Comparison of ENCODE assay signal across 1 cellular context in genomic region chr22:39098576-39098975, GRCh38.
TF ChIP-seq lines count a peak whose summit lies in the region.

No MANE protein-coding gene starts in this region.

TF ChIP-seq in GM12878, 131 proteins besides CTCF, POLR2A, EP300 and RAD21:
- peak; percentile 8; the same call in 1 of the 2 replicates for TF ChIP-seq DPF2 (IDR thresholded peaks at IDR 0.05)
- no peak for TF ChIP-seq CEBPB (IDR thresholded peaks at IDR 0.05; ENCODE audit: borderline replicate concordance in 1 of 2, low read depth in 2 of 2, low read length in 2 of 2)
- no peak for TF ChIP-seq ZBTB33 (IDR thresholded peaks at IDR 0.05)
- TF ChIP-seq FOXM1 (IDR thresholded peaks at IDR 0.05; ENCODE audit: low read depth, low read length) = no peak
- no peak for TF ChIP-seq BMI1 (IDR thresholded peaks at IDR 0.05; ENCODE audit: borderline replicate concordance)
- TF ChIP-seq TCF7 (IDR thresholded peaks at IDR 0.05; ENCODE audit: borderline replicate concordance) = no peak
- TF ChIP-seq IRF5 (IDR thresholded peaks at IDR 0.05; ENCODE audit: borderline replicate concordance) = no peak
- TF ChIP-seq SUZ12 (IDR thresholded peaks at IDR 0.05; ENCODE audit: unreplicated experiment) = no peak
- peak in 1 of 2 experiments; percentile 22; a peak in 1 of 4 replicates for TF ChIP-seq BHLHE40 (IDR thresholded peaks at IDR 0.05; ENCODE audit: borderline replicate concordance in 1 of 2, low read depth in 2 of 2, low read length in 1 of 2)
- TF ChIP-seq RAD51 (IDR thresholded peaks at IDR 0.05) = no peak
- no peak for TF ChIP-seq BRCA1 (IDR thresholded peaks at IDR 0.05; ENCODE audit: low read depth, low read length)
- peak; percentile 58; the same call in 1 of the 2 replicates for TF ChIP-seq NR2F1 (conservative IDR thresholded peaks at IDR 0.05)
- no peak for TF ChIP-seq MYC (IDR thresholded peaks at IDR 0.05; ENCODE audit: insufficient read depth, insufficient read length, insufficient replicate concordance, low read length, severe bottlenecking)
- no peak for TF ChIP-seq RELA (IDR thresholded peaks at IDR 0.05; ENCODE audit: borderline replicate concordance, partially characterized antibody)
- no peak for TF ChIP-seq TCF12 (IDR thresholded peaks at IDR 0.05; ENCODE audit: low read depth, low read length)
- TF ChIP-seq TAF1 (IDR thresholded peaks at IDR 0.05; ENCODE audit: borderline replicate concordance, low read depth, low read length) = no peak
- no peak for TF ChIP-seq CREB1 (IDR thresholded peaks at IDR 0.05; ENCODE audit: low read depth)
- TF ChIP-seq USF1 (IDR thresholded peaks at IDR 0.05; ENCODE audit: borderline replicate concordance, extremely low read length, insufficient read depth, low read depth, low read length) = no peak
- peak; percentile 41; the same call in 1 of the 2 replicates for TF ChIP-seq SPI1 (IDR thresholded peaks at IDR 0.05; ENCODE audit: borderline replicate concordance, insufficient read depth, low read depth, low read length)
- 0 out of 2 replicates have a peak, but pooled peaks have one; percentile 5 for TF ChIP-seq ZBED1 (IDR thresholded peaks at IDR 0.05; ENCODE audit: borderline replicate concordance)
- no peak for TF ChIP-seq SRF (IDR thresholded peaks at IDR 0.05; ENCODE audit: low read depth in 2 of 2, low read length in 2 of 2)
- TF ChIP-seq EZH2 (IDR thresholded peaks at IDR 0.05; ENCODE audit: borderline replicate concordance, control insufficient read depth, low read depth, low read length) = no peak
- peak; percentile 55 to 69; a peak in 3 of 4 replicates for TF ChIP-seq IKZF2 (IDR thresholded peaks at IDR 0.05)
- no peak for TF ChIP-seq SREBF1 (IDR thresholded peaks at IDR 0.05; ENCODE audit: low read length)
- no peak for TF ChIP-seq HSF1 (IDR thresholded peaks at IDR 0.05; ENCODE audit: low read depth, low read length)
- TF ChIP-seq HDGF (IDR thresholded peaks at IDR 0.05) = no peak
- peak; percentile 71; the same call in 1 of the 2 replicates for TF ChIP-seq PKNOX1 (IDR thresholded peaks at IDR 0.05)
- TF ChIP-seq JUND (IDR thresholded peaks at IDR 0.05; ENCODE audit: low read depth, low read length) = no peak
- TF ChIP-seq BCL11A (IDR thresholded peaks at IDR 0.05; ENCODE audit: low read depth, low read length) = no peak
- peak; percentile 64 for TF ChIP-seq EED (IDR thresholded peaks at IDR 0.05; ENCODE audit: low read depth)
- TF ChIP-seq SREBF2 (IDR thresholded peaks at IDR 0.05; ENCODE audit: low read length) = no peak
- peak; percentile 50 for TF ChIP-seq IKZF1 (conservative IDR thresholded peaks at IDR 0.05)
- TF ChIP-seq ASH2L (IDR thresholded peaks at IDR 0.05; ENCODE audit: borderline replicate concordance, low read depth) = no peak
- TF ChIP-seq RFX5 (IDR thresholded peaks at IDR 0.05; ENCODE audit: low read depth, low read length) = no peak
- 0 out of 2 replicates have a peak, but pooled peaks have one; percentile 38 for TF ChIP-seq RELB (IDR thresholded peaks at IDR 0.05; ENCODE audit: low read depth)
- TF ChIP-seq RUNX3 (IDR thresholded peaks at IDR 0.05; ENCODE audit: low read length) = no peak
- peak; percentile 32 for TF ChIP-seq GATAD2B (conservative IDR thresholded peaks at IDR 0.05; ENCODE audit: low read depth)
- peak; percentile 15; the same call in 1 of the 2 replicates for TF ChIP-seq ZNF687 (IDR thresholded peaks at IDR 0.05)
- peak; percentile 41 for TF ChIP-seq PBX3 (IDR thresholded peaks at IDR 0.05; ENCODE audit: insufficient replicate concordance, low read depth, low read length)
- no peak for TF ChIP-seq MAX (IDR thresholded peaks at IDR 0.05; ENCODE audit: low read depth, low read length)
- TF ChIP-seq CHD4 (IDR thresholded peaks at IDR 0.05) = no peak
- no peak for TF ChIP-seq SMC3 (IDR thresholded peaks at IDR 0.05; ENCODE audit: borderline replicate concordance, low read length)
- TF ChIP-seq NKRF (conservative IDR thresholded peaks at IDR 0.05) = no peak
